In genomic region chr12:80099259-80099658, GRCh38 we compare ENCODE assay signal across 3 cellular contexts.
TF ChIP-seq lines count a peak whose summit lies in the region.

OTOGL (plus strand) TSS chr12:80099537; CDS start chr12:80209432, 109,895 bp downstream.

TF ChIP-seq in SK-N-SH, 30 proteins besides CTCF, POLR2A, EP300 and RAD21:
- TF ChIP-seq EZH2phosphoT487 (IDR thresholded peaks at IDR 0.05; ENCODE audit: borderline replicate concordance, low read depth) (no peak), FOXM1 (IDR thresholded peaks at IDR 0.05; ENCODE audit: low read depth) (no peak), ELF1 (IDR thresholded peaks at IDR 0.05) (no peak), RCOR1 (IDR thresholded peaks at IDR 0.05; ENCODE audit: low read length) (no peak), NRF1 (IDR thresholded peaks at IDR 0.05; ENCODE audit: low read depth, low read length) (no peak)

TF ChIP-seq in SK-N-SH treated with all-trans-retinoic acid at 6 μM for 48 hours, 23 proteins besides CTCF, POLR2A, EP300 and RAD21:
- no peak for TF ChIP-seq ARNTL (CRISPR knock-in tag; IDR thresholded peaks at IDR 0.05; ENCODE audit: borderline replicate concordance, low read depth)
- no peak for TF ChIP-seq ISL1 (CRISPR knock-in tag; IDR thresholded peaks at IDR 0.05)
- no peak for TF ChIP-seq TSHZ2 (CRISPR knock-in tag; IDR thresholded peaks at IDR 0.05)
- TF ChIP-seq ESRRG (CRISPR knock-in tag; IDR thresholded peaks at IDR 0.05), result no peak
- no peak for TF ChIP-seq ZC3H10 (CRISPR knock-in tag; IDR thresholded peaks at IDR 0.05)
TF ChIP-seq in SK-N-SH treated with all-trans-retinoic acid at 6 μM for 48 hours: peak in this region for 0.

TF ChIP-seq in K562, 482 proteins besides CTCF, POLR2A, EP300 and RAD21:
- TF ChIP-seq SREBF1 (IDR thresholded peaks at IDR 0.05; ENCODE audit: borderline replicate concordance, low read depth, low read length) (no peak), MEIS2 (IDR thresholded peaks at IDR 0.05; ENCODE audit: partially characterized antibody) (peak; percentile 17), MLX (CRISPR knock-in tag; conservative IDR thresholded peaks at IDR 0.05) (no peak), SRSF9 (IDR thresholded peaks at IDR 0.05; ENCODE audit: borderline replicate concordance, low read depth, low read length) (no peak), RFX1 (IDR thresholded peaks at IDR 0.05) (peak; percentile 53)
